ENCODE assay signal across 17 cellular contexts in the genomic region with DNA sequence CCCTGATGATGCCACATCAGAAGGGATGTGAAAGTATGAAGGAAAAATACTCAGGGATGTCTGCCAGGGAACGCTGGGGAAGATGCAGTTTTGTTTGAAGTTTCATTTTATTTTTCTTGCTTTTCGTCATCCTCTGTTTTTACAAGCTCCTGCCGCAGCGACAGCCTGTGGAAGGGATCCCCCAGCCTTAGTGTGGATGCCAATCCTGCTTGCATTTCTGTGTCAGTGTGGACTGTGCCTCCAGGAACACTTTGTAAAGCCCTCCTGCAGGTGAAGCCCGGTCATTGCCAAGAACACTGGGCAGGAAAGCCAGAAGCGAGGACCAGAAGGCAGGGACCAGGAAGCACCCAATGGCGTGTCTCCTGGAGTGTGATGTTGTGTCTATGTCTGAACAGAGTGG.
DNase-seq lines count a peak whose midpoint lies in the region; ATAC-seq and TF ChIP-seq lines count a peak whose summit lies in the region.
"Had no signal": no experiment of that assay in that cellular context is flagged by ENCODE, and none has a peak within 500 bp of the region (broad histone marks: within the 10 kb centered on the region; RNA-seq: fewer than 3 reads in every experiment).

No MANE protein-coding gene starts in this region.

- ATAC-seq in HG02678 (IDR thresholded peaks at IDR 0.05; ENCODE audit: unreplicated experiment) (no peak), HG02588 (IDR thresholded peaks at IDR 0.05; ENCODE audit: unreplicated experiment) (no peak)
- ATAC-seq in activated naive CD8-positive, alpha-beta T cell treated with anti-CD3 and anti-CD28 coated beads, Interleukin-2, amount 50 U/mL, for 24 hours, result no peak
- ATAC-seq: HepG2 had no signal

- no peak overlapping the region for H3K27ac Mint-ChIP-seq in H9
- H3K27ac Mint-ChIP-seq in activated naive CD8-positive, alpha-beta T cell treated with anti-CD3 and anti-CD28 coated beads, Interleukin-2, amount 50 U/mL, for 24 hours, result no peak overlapping the region
- H3K27ac Mint-ChIP-seq: CD4-positive, alpha-beta T cell had no signal

- H2BK15ac ChIP-seq in H9 (ENCODE audit: low read depth, low read length), result no peak overlapping the region

- no peak overlapping the region for H3K4me3 ChIP-seq in coronary artery
- H3K4me3 ChIP-seq: MG63 had no signal

- H4K20me1 ChIP-seq in H9 (ENCODE audit: control insufficient read depth, insufficient read depth, insufficient read length), result no peaks in the 10 kb centered on the region

- H3K36me3 Mint-ChIP-seq in H9 (ENCODE audit: insufficient read depth in 1 of 3, low read depth in 3 of 3), result no peaks in the 10 kb centered on the region
- no peaks in the 10 kb centered on the region for H3K36me3 Mint-ChIP-seq in activated naive CD8-positive, alpha-beta T cell treated with anti-CD3 and anti-CD28 coated beads, Interleukin-2, amount 50 U/mL, for 24 hours (ENCODE audit: low read depth)

- H3K4me1 Mint-ChIP-seq in H9, result peaks cover 17 to 18% of the 10 kb centered on the region in 2 experiments
- no peaks in the 10 kb centered on the region for H3K4me1 Mint-ChIP-seq in activated naive CD8-positive, alpha-beta T cell treated with anti-CD3 and anti-CD28 coated beads, Interleukin-2, amount 50 U/mL, for 24 hours

- H2BK12ac ChIP-seq in H9 (ENCODE audit: insufficient read length, low read depth, low read length), result no peak overlapping the region

- no peak overlapping the region for H3K27ac ChIP-seq in H9 (ENCODE audit: insufficient read length, low read depth, low read length)
- no peak overlapping the region for H3K27ac ChIP-seq in coronary artery
- H3K27ac ChIP-seq: KMS-11 had no signal

- no peak overlapping the region for H2BK20ac ChIP-seq in H9 (ENCODE audit: low read depth, low read length, poor library complexity, severe bottlenecking)

- DNase-seq in 8988T (peak; percentile 1), H9 (peak; percentile 15), coronary artery (ENCODE audit: low spot score) (peak; percentile 49), posterior vena cava (ENCODE audit: low spot score) (peak; percentile 38)
- no peak for DNase-seq in activated naive CD8-positive, alpha-beta T cell treated with anti-CD3 and anti-CD28 coated beads, Interleukin-2, amount 50 U/mL, for 24 hours
- DNase-seq: ACHN; Calu3; CD4-positive, alpha-beta T cell; DMS79; MG63; NCI-H1092 treated with DMSO at 0.1 percent for 48 hours; NCI-H1694 treated with DMSO at 0.1 percent for 48 hours; SHP77 treated with DMSO at 0.1 percent for 48 hours had no signal

- no peak overlapping the region for H3K56ac ChIP-seq in H9 (ENCODE audit: insufficient read length, low read depth, low read length)

- H3K14ac ChIP-seq in H9 (ENCODE audit: insufficient read depth, low read length), result no peak overlapping the region

- H4K91ac ChIP-seq in H9 (ENCODE audit: insufficient read length, low read depth, low read length), result no peak overlapping the region

- H3T11ph ChIP-seq in H9 (ENCODE audit: low read length), result no peak overlapping the region

- no peak overlapping the region for H3K18ac ChIP-seq in H9 (ENCODE audit: insufficient read length, low read depth, low read length)

- H3K9me3 Mint-ChIP-seq in H9, result no peaks in the 10 kb centered on the region
- no peaks in the 10 kb centered on the region for H3K9me3 Mint-ChIP-seq in activated naive CD8-positive, alpha-beta T cell treated with anti-CD3 and anti-CD28 coated beads, Interleukin-2, amount 50 U/mL, for 24 hours
- H3K9me3 Mint-ChIP-seq: CD4-positive, alpha-beta T cell had no signal

- no peaks in the 10 kb centered on the region for H3K79me1 ChIP-seq in H9 (ENCODE audit: insufficient read depth, low read depth, low read length, poor library complexity, severe bottlenecking)

- H3K23ac ChIP-seq in H9 (ENCODE audit: insufficient read length, low read depth, low read length), result no peak overlapping the region

- no peak overlapping the region for H2BK5ac ChIP-seq in H9 (ENCODE audit: insufficient read length, low read length)

- peaks cover 9% of the 10 kb centered on the region for H3K27me3 Mint-ChIP-seq in H9 (ENCODE audit: low read depth)
- H3K27me3 Mint-ChIP-seq in activated naive CD8-positive, alpha-beta T cell treated with anti-CD3 and anti-CD28 coated beads, Interleukin-2, amount 50 U/mL, for 24 hours, result no peaks in the 10 kb centered on the region
- H3K27me3 Mint-ChIP-seq: CD4-positive, alpha-beta T cell had no signal

- no peak overlapping the region for H2BK120ac ChIP-seq in H9 (ENCODE audit: low read depth, low read length, poor library complexity, severe bottlenecking)

- WGBS in H9 (ENCODE audit: extremely low coverage, insufficient read length, low lambda C conversion rate), result no CpG with 5 or more reads among the region's 7 CpGs

- H4K8ac ChIP-seq in H9 (replicated peaks; ENCODE audit: insufficient read length, low read depth, low read length), result no peak overlapping the region

- H3K23me2 ChIP-seq in H9 (ENCODE audit: insufficient read length, low read depth, low read length, poor library complexity, severe bottlenecking), result no peaks in the 10 kb centered on the region

- intact Hi-C loops in posterior vena cava (cut with DNase I), result no loop called here

- no peaks in the 10 kb centered on the region for H3K9me3 ChIP-seq in H9 (ENCODE audit: control insufficient read depth, low read depth, low read length)
- H3K9me3 ChIP-seq: MG63 had no signal

- H3K4me3 Mint-ChIP-seq in H9, result no peak overlapping the region
- no peak overlapping the region for H3K4me3 Mint-ChIP-seq in activated naive CD8-positive, alpha-beta T cell treated with anti-CD3 and anti-CD28 coated beads, Interleukin-2, amount 50 U/mL, for 24 hours
- H3K4me3 Mint-ChIP-seq: CD4-positive, alpha-beta T cell had no signal

- H3K4me2 ChIP-seq in H9 (ENCODE audit: insufficient read depth, insufficient read length, low read length), result no peak overlapping the region
- H3K4me2 ChIP-seq: KMS-11 had no signal

- no peaks in the 10 kb centered on the region for H3K27me3 ChIP-seq in H9 (ENCODE audit: insufficient read depth, low read length)
- H3K27me3 ChIP-seq: MG63 had no signal

- H4K5ac ChIP-seq in H9 (ENCODE audit: insufficient read length, low read depth, low read length), result no peak overlapping the region

- no peak overlapping the region for H2AFZ ChIP-seq in H9 (ENCODE audit: low read length)

- TF ChIP-seq CTCF in H9 (conservative IDR thresholded peaks at IDR 0.05) (no peak), coronary artery (IDR thresholded peaks at IDR 0.05) (no peak)

- H3K4ac ChIP-seq in H9 (ENCODE audit: low read depth, low read length), result no peak overlapping the region

- no peaks in the 10 kb centered on the region for H3K79me2 ChIP-seq in H9 (ENCODE audit: insufficient read depth, low read length)

- no peak overlapping the region for H2AK5ac ChIP-seq in H9 (ENCODE audit: insufficient read length, low read length)

- peaks cover 3% of the 10 kb centered on the region; the same call in 1 of the 2 replicates for H3K4me1 ChIP-seq in H9 (ENCODE audit: insufficient read depth, low read length)

- no peak overlapping the region for H3K9ac ChIP-seq in H9 (ENCODE audit: extremely low read depth, insufficient read length, low read length)
- H3K9ac ChIP-seq: KMS-11 had no signal
